In genomic region chr3:150269526-150269925, GRCh38 we compare ENCODE assay signal across 16 cellular contexts.
DNase-seq lines count a peak whose midpoint lies in the region; ATAC-seq, FAIRE-seq and TF ChIP-seq lines count a peak whose summit lies in the region.
"Had no signal": no experiment of that assay in that cellular context is flagged by ENCODE, and none has a peak within 500 bp of the region (broad histone marks: within the 10 kb centered on the region; RNA-seq: fewer than 3 reads in every experiment).

No MANE protein-coding gene starts in this region.

- H3K27ac ChIP-seq in A549 (no peak overlapping the region), PC-3 (ENCODE audit: low read length) (peak overlapping the region; percentile 47), H1 (ENCODE audit: low read depth, low read length) (no peak overlapping the region)
- H3K27ac ChIP-seq: 22Rv1, BLaER1 had no signal

- peaks cover 9% of the 10 kb centered on the region for H3K9me3 Mint-ChIP-seq in mesothelial cell of epicardium
- H3K9me3 Mint-ChIP-seq: CD4-positive, alpha-beta T cell had no signal

- no peaks in the 10 kb centered on the region for H4K20me1 ChIP-seq in PC-3 (ENCODE audit: low read length)
- H4K20me1 ChIP-seq in H1 (replicated peaks in 1 of 2; ENCODE audit: control insufficient read depth in 1 of 2, insufficient read depth in 2 of 2, low read length in 2 of 2), result no peaks in the 10 kb centered on the region
- H4K20me1 ChIP-seq: BLaER1 had no signal

- CTCF ChIA-PET in A549 (lab: Yijun Ruan, JAX), result interaction anchor here (0.7 to 1.0 kb wide), 3 partner anchors 18 to 256 kb away, joined by 3 to 5 read pairs (median 4); no protein-coding TSS in a partner anchor
- CTCF ChIA-PET in PC-3 (lab: Charles Lee), result no interaction called here
- CTCF ChIA-PET in H1 (lab: Charles Lee; ENCODE audit: partially characterized antibody), result no interaction called here

- H2BK12ac ChIP-seq in H1 (ENCODE audit: low read depth, low read length), result no peak overlapping the region

- no peak overlapping the region for H2BK5ac ChIP-seq in H1 (ENCODE audit: low read depth, low read length)

- H2AFZ ChIP-seq in PC-3 (ENCODE audit: low read length) (no peak overlapping the region), H1 (ENCODE audit: low read length) (no peak overlapping the region)

- no peak overlapping the region for H2AK5ac ChIP-seq in H1 (ENCODE audit: low read depth, low read length)

- no peak for FAIRE-seq in A549 (lab: Jason Lieb, UNC)
- FAIRE-seq in H1 (lab: Jason Lieb, UNC), result no peak
- FAIRE-seq: G401.6, GM12891, H54 had no signal

- H3K27me3 ChIP-seq in PC-3 (ENCODE audit: low read length) (no peaks in the 10 kb centered on the region), H1 (replicated peaks in 1 of 4; ENCODE audit: control insufficient read depth in 3 of 4, extremely low read depth in 1 of 4, insufficient read depth in 3 of 4, low read length in 3 of 4) (no peaks in the 10 kb centered on the region)
- H3K27me3 ChIP-seq: BLaER1 had no signal

- ATAC-seq in A549 (no peak), PC-3 (no peak)
- ATAC-seq in activated CD4-positive, CD25-positive, alpha-beta regulatory T cell treated with anti-CD3 and anti-CD28 coated beads, Interleukin-2, amount 50 U/mL, for 24 hours, result no peak

- H2BK120ac ChIP-seq in H1 (replicated peaks; ENCODE audit: low read depth, low read length), result no peak overlapping the region

- H3K9me2 ChIP-seq in PC-3 (replicated peaks; ENCODE audit: low read length), result no peaks in the 10 kb centered on the region

- H3K9ac ChIP-seq in PC-3 (ENCODE audit: low read length) (no peak overlapping the region), H1 (replicated peaks in 1 of 4; ENCODE audit: extremely low read depth in 1 of 4, low read depth in 3 of 4, low read length in 3 of 4) (no peak overlapping the region)
- H3K9ac ChIP-seq: BLaER1 had no signal

- H3K79me1 ChIP-seq in H1 (ENCODE audit: low read depth, low read length), result no peaks in the 10 kb centered on the region

- H3K4me1 Mint-ChIP-seq in mesothelial cell of epicardium, result peaks cover 46% of the 10 kb centered on the region

- H3K23me2 ChIP-seq in H1 (ENCODE audit: low read depth, low read length), result no peaks in the 10 kb centered on the region

- H3K27me3 Mint-ChIP-seq in mesothelial cell of epicardium (ENCODE audit: low read depth), result no peaks in the 10 kb centered on the region

- H3K4me3 Mint-ChIP-seq in mesothelial cell of epicardium, result no peak overlapping the region
- H3K4me3 Mint-ChIP-seq: CD4-positive, alpha-beta T cell had no signal

- no peaks in the 10 kb centered on the region for H3K79me2 ChIP-seq in PC-3 (ENCODE audit: low read length)
- H3K79me2 ChIP-seq in H1 (ENCODE audit: control insufficient read depth in 1 of 2, insufficient read depth in 2 of 2, low read length in 2 of 2), result no peaks in the 10 kb centered on the region

- TF ChIP-seq EP300 in A549 (IDR thresholded peaks at IDR 0.05) (no peak), H1 (IDR thresholded peaks at IDR 0.05; ENCODE audit: borderline replicate concordance in 1 of 2, low read depth in 2 of 2, low read length in 2 of 2) (no peak)

- 82% methylated on average over 3 of the region's 3 CpGs for WGBS in A549 (ENCODE audit: missing lambda C conversion rate)
- 87% methylated on average over 3 of the region's 3 CpGs; no CpG with 5 or more reads in 1 of the 2 experiments for WGBS in H1 (ENCODE audit: extremely low coverage in 1 of 2, insufficient coverage in 1 of 2, insufficient read length in 1 of 2, insufficient replicate concordance in 2 of 2, low coverage in 1 of 2, low lambda C conversion rate in 2 of 2, missing lambda C conversion rate in 1 of 2), 2 experiments

- intact Hi-C loops in PC-3 (cut with micrococcal nuclease), result no loop called here

- no peak overlapping the region for H3K4ac ChIP-seq in H1 (replicated peaks; ENCODE audit: insufficient read length, low read depth, low read length)

- peak overlapping the region; percentile 33 for H3K27ac Mint-ChIP-seq in mesothelial cell of epicardium
- H3K27ac Mint-ChIP-seq: CD4-positive, alpha-beta T cell had no signal

- no peak overlapping the region for H3K56ac ChIP-seq in H1 (replicated peaks; ENCODE audit: insufficient read length, low read depth, low read length)

- no peaks in the 10 kb centered on the region for H3K36me3 ChIP-seq in PC-3 (ENCODE audit: low read depth, low read length)
- H3K36me3 ChIP-seq in H1 (ENCODE audit: control insufficient read depth in 2 of 4, insufficient read depth in 4 of 4, low read length in 3 of 4), result no peaks in the 10 kb centered on the region
- H3K36me3 ChIP-seq: BLaER1 had no signal

- H3K14ac ChIP-seq in H1 (ENCODE audit: insufficient read length), result no peak overlapping the region

- no peak overlapping the region for H4K91ac ChIP-seq in H1 (replicated peaks; ENCODE audit: insufficient read length, low read length)

- no peak overlapping the region for H2BK15ac ChIP-seq in H1 (ENCODE audit: low read length)

- no peak overlapping the region for H3K18ac ChIP-seq in H1 (ENCODE audit: extremely low read depth, low read length)

- DNase-seq in A549 (ENCODE audit: low read depth in 1 of 2, low spot score in 1 of 2), result no peak
- DNase-seq in PC-3, result no peak
- no peak for DNase-seq in H1 (ENCODE audit: low read depth in 1 of 2, low spot score in 2 of 2)
- no peak for DNase-seq in mesothelial cell of epicardium (ENCODE audit: low spot score in 2 of 2, unreplicated experiment in 2 of 2)
- DNase-seq in midbrain (lab: John Stamatoyannopoulos, UW), result no peak
- DNase-seq in GM19240 (ENCODE audit: insufficient read length, low spot score), result no peak
- no peak for DNase-seq in activated CD4-positive, alpha-beta T cell treated with anti-CD3 and anti-CD28 coated beads, Interleukin-2, amount 50 U/mL, for 48 hours
- DNase-seq: AML-193; CD4-positive, alpha-beta T cell; DMS79 treated with DMSO at 0.1 percent for 48 hours had no signal

- H3K9me3 ChIP-seq in A549 (no peaks in the 10 kb centered on the region), PC-3 (ENCODE audit: low read length) (no peaks in the 10 kb centered on the region), H1 (ENCODE audit: insufficient read depth in 2 of 2, low read depth in 1 of 2, low read length in 1 of 2) (no peaks in the 10 kb centered on the region)
- H3K9me3 ChIP-seq: BLaER1 had no signal

- TF ChIP-seq RAD21 in A549 (conservative IDR thresholded peaks at IDR 0.05 in 1 of 2, IDR thresholded peaks at IDR 0.05 in 1 of 2), result no peak
- no peak for TF ChIP-seq RAD21 in H1 (IDR thresholded peaks at IDR 0.05 in 1 of 2, conservative IDR thresholded peaks at IDR 0.05 in 1 of 2; ENCODE audit: low read depth in 2 of 2, low read length in 2 of 2)

- no peaks in the 10 kb centered on the region for H3F3A ChIP-seq in PC-3 (ENCODE audit: low read length, unreplicated experiment)

- no peak overlapping the region for H3K4me3 ChIP-seq in A549
- no peak overlapping the region for H3K4me3 ChIP-seq in PC-3 (ENCODE audit: low read length)
- H3K4me3 ChIP-seq in H1 (ENCODE audit: extremely low read depth in 1 of 4, insufficient read depth in 2 of 4, low read depth in 3 of 4, low read length in 4 of 4), result no peak overlapping the region
- H3K4me3 ChIP-seq: BLaER1 had no signal

- TF ChIP-seq POLR2A in A549 (IDR thresholded peaks at IDR 0.05; ENCODE audit: low read length) (no peak), H1 (IDR thresholded peaks at IDR 0.05; ENCODE audit: control extremely low read depth in 1 of 2, low read depth in 2 of 2, low read length in 2 of 2) (no peak)

- no peak overlapping the region for H2BK20ac ChIP-seq in H1 (ENCODE audit: low read length)

- no peak overlapping the region for H3K23ac ChIP-seq in H1 (ENCODE audit: insufficient read length)

- H3K4me1 ChIP-seq in A549 (peaks cover 15% of the 10 kb centered on the region), PC-3 (ENCODE audit: insufficient read depth, low read length) (peaks cover 14% of the 10 kb centered on the region), H1 (replicated peaks in 1 of 4; ENCODE audit: control insufficient read depth in 3 of 4, insufficient read depth in 4 of 4, low read length in 3 of 4) (no peaks in the 10 kb centered on the region)
- H3K4me1 ChIP-seq: BLaER1 had no signal

- no peak for TF ChIP-seq CTCF in A549 (IDR thresholded peaks at IDR 0.05)
- no peak for TF ChIP-seq CTCF in PC-3 (conservative IDR thresholded peaks at IDR 0.05; ENCODE audit: low read depth, low read length)
- TF ChIP-seq CTCF in H1 (IDR thresholded peaks at IDR 0.05; ENCODE audit: control extremely low read depth in 1 of 3, insufficient read depth in 1 of 3, low read depth in 1 of 3, low read length in 3 of 3), result no peak
- TF ChIP-seq CTCF in mesothelial cell of epicardium (IDR thresholded peaks at IDR 0.05; ENCODE audit: unreplicated experiment), result no peak

- H3K4me2 ChIP-seq in A549, result peak overlapping the region; percentile 63; the same call in 2 of the 3 replicates
- H3K4me2 ChIP-seq in PC-3 (ENCODE audit: low read length), result peak overlapping the region; percentile 63
- no peak overlapping the region for H3K4me2 ChIP-seq in H1 (ENCODE audit: insufficient read depth in 1 of 2, low read depth in 2 of 2, low read length in 2 of 2)
- H3K4me2 ChIP-seq: BLaER1 had no signal

- H4K8ac ChIP-seq in H1 (ENCODE audit: extremely low read depth, insufficient read depth, low read length), result no peak overlapping the region

- BruUV-seq in PC-3 (replicated peaks; lab: Mats Ljungman, UMichigan), result no TSS peak

- no peak overlapping the region for H4K5ac ChIP-seq in H1 (ENCODE audit: insufficient read length, low read depth, low read length)

- POLR2A ChIA-PET in A549 (lab: Yijun Ruan, JAX) (no interaction called here), PC-3 (lab: Charles Lee; ENCODE audit: unreplicated experiment) (no interaction called here), H1 (lab: Charles Lee; ENCODE audit: partially characterized antibody) (no interaction called here)

- H3K36me3 Mint-ChIP-seq in mesothelial cell of epicardium, result no peaks in the 10 kb centered on the region

TF ChIP-seq in A549, 52 proteins besides CTCF, POLR2A, EP300 and RAD21 (continues in another document):
- TF ChIP-seq POLR2AphosphoS2 (conservative IDR thresholded peaks at IDR 0.05; ENCODE audit: low read length) (no peak), FOSB (CRISPR knock-in tag; IDR thresholded peaks at IDR 0.05) (no peak), HOXB5 (CRISPR knock-in tag; IDR thresholded peaks at IDR 0.05) (no peak), FOSL2 (IDR thresholded peaks at IDR 0.05) (no peak), FOSL2 (CRISPR knock-in tag; IDR thresholded peaks at IDR 0.05) (no peak)

TF ChIP-seq in H1, 55 proteins besides CTCF, POLR2A, EP300 and RAD21:
- no peak for TF ChIP-seq EZH2 (IDR thresholded peaks at IDR 0.05; ENCODE audit: low read depth, low read length, severe bottlenecking)
- peak; percentile 29; the same call in 1 of the 2 replicates for TF ChIP-seq CEBPB (IDR thresholded peaks at IDR 0.05; ENCODE audit: low read depth, low read length)

Comparison
In these comparisons a context has a peak if more than half of its experiments do, and no peak if none do; other contexts are left out.
1. H3K4me2 ChIP-seq: peak in A549 (single experiment) and PC-3 (single experiment); none in H1 (0 of 2).
2. Of the 18 proteins assayed by ChIP-seq in both H1 and A549: peak only in H1: CEBPB; only in A549: none; in both: none; in neither: 17.